13 cellular contexts compared by ENCODE assay signal in genomic region chr2:158676696-158677095, GRCh38.
A peak's percentile ranks its signal among the peaks of the same experiment; 100 is the strongest.
DNase-seq lines count a peak whose midpoint lies in the region; ATAC-seq and TF ChIP-seq lines count a peak whose summit lies in the region.
"Had no signal": no experiment of that assay in that cellular context is flagged by ENCODE, and none has a peak within 500 bp of the region (broad histone marks: within the 10 kb centered on the region; RNA-seq: fewer than 3 reads in every experiment).

No MANE protein-coding gene starts in this region.

- H3K36me3 ChIP-seq in esophagus muscularis mucosa = peaks cover 55 to 92% (median 74%) of the 10 kb centered on the region in 4 donors
- H3K36me3 ChIP-seq in right atrium auricular region = peaks cover 41% of the 10 kb centered on the region
- H3K36me3 ChIP-seq in thyroid gland = peaks cover 21 to 24% of the 10 kb centered on the region in 2 donors

- H3K4me3 ChIP-seq in esophagus muscularis mucosa (no peak overlapping the region), right atrium auricular region (no peak overlapping the region), thyroid gland (replicated peaks in 1 of 3) (no peak overlapping the region)
- H3K4me3 ChIP-seq: MG63, Peyer's patch had no signal

- H3K9me3 ChIP-seq in esophagus muscularis mucosa (no peaks in the 10 kb centered on the region), right atrium auricular region (no peaks in the 10 kb centered on the region), thyroid gland (no peaks in the 10 kb centered on the region)
- H3K9me3 ChIP-seq: MG63, Peyer's patch had no signal

- no peak for TF ChIP-seq POLR2A in esophagus muscularis mucosa (IDR thresholded peaks at IDR 0.05; ENCODE audit: low read depth)
- TF ChIP-seq POLR2A in thyroid gland (IDR thresholded peaks at IDR 0.05) = no peak

- peaks cover 52% of the 10 kb centered on the region for H3K36me3 Mint-ChIP-seq in WTC11

- TF ChIP-seq CTCF in WTC11 (IDR thresholded peaks at IDR 0.05) = no peak
- no peak for TF ChIP-seq CTCF in esophagus muscularis mucosa (IDR thresholded peaks at IDR 0.05)
- no peak for TF ChIP-seq CTCF in right atrium auricular region (IDR thresholded peaks at IDR 0.05)
- no peak for TF ChIP-seq CTCF in thyroid gland (IDR thresholded peaks at IDR 0.05)

- H3K4me1 Mint-ChIP-seq in WTC11 = peaks cover 23% of the 10 kb centered on the region
- H3K4me1 Mint-ChIP-seq: CD8-positive, alpha-beta memory T cell had no signal

- no peaks in the 10 kb centered on the region for H3K9me3 Mint-ChIP-seq in WTC11
- H3K9me3 Mint-ChIP-seq: CD8-positive, alpha-beta memory T cell had no signal

- no peak for DNase-seq in WTC11 (ENCODE audit: low spot score)
- peak; percentile 88 for DNase-seq in esophagus muscularis mucosa (ENCODE audit: extremely low spot score)
- no peak for DNase-seq in right atrium auricular region (ENCODE audit: low spot score)
- peak; percentile 51 to 55 for DNase-seq in thyroid gland
- DNase-seq in NCI-H1436 (lab: John Stamatoyannopoulos, UW) = no peak
- no peak for DNase-seq in stimulated activated CD4-positive, alpha-beta T cell treated with anti-CD3 and anti-CD28 coated beads, Interleukin-4, amount 100 ng/mL, for 24 hours
- DNase-seq in SK-N-DZ (ENCODE audit: low spot score) = no peak
- DNase-seq: CD8-positive, alpha-beta memory T cell; MG63; NCI-H1092 treated with DMSO at 0.1 percent for 48 hours; NCI-H187; Peyer's patch; SHP77 treated with DMSO at 0.1 percent for 48 hours had no signal

- no peak for TF ChIP-seq EP300 in esophagus muscularis mucosa (IDR thresholded peaks at IDR 0.05)

- H3K27me3 ChIP-seq in esophagus muscularis mucosa (no peaks in the 10 kb centered on the region), right atrium auricular region (no peaks in the 10 kb centered on the region), thyroid gland (no peaks in the 10 kb centered on the region)
- H3K27me3 ChIP-seq: MG63, Peyer's patch had no signal

- ATAC-seq in WTC11 = no peak

- intact Hi-C loops in esophagus muscularis mucosa (cut with DNase I) (no loop called here), thyroid gland (cut with DNase I) (no loop called here)

- no peaks in the 10 kb centered on the region for H3K27me3 Mint-ChIP-seq in WTC11 (ENCODE audit: low read depth)
- H3K27me3 Mint-ChIP-seq: CD8-positive, alpha-beta memory T cell had no signal

- H3K27ac ChIP-seq in esophagus muscularis mucosa (replicated peaks in 1 of 4) (no peak overlapping the region), right atrium auricular region (peak overlapping the region; percentile 2 to 10), thyroid gland (peak overlapping the region in 1 of 3 donors; percentile 0)
- H3K27ac ChIP-seq: Peyer's patch had no signal

- no peak overlapping the region for H3K4me3 Mint-ChIP-seq in WTC11
- H3K4me3 Mint-ChIP-seq: CD8-positive, alpha-beta memory T cell had no signal

- 89% methylated on average over 7 of the region's 7 CpGs for WGBS in esophagus muscularis mucosa
- 80 to 82% methylated on average over 7 of the region's 7 CpGs for WGBS in thyroid gland, 2 donors

- H3K4me1 ChIP-seq in esophagus muscularis mucosa (peaks cover 0 to 5% (median 0%) of the 10 kb centered on the region in 4 donors), right atrium auricular region (peaks cover 0 to 21% of the 10 kb centered on the region in 2 donors), thyroid gland (peaks cover 3 to 4% of the 10 kb centered on the region in 2 donors)
- H3K4me1 ChIP-seq: Peyer's patch had no signal

- peak overlapping the region; percentile 71 for H3K27ac Mint-ChIP-seq in WTC11
- H3K27ac Mint-ChIP-seq: CD8-positive, alpha-beta memory T cell had no signal

- POLR2A ChIA-PET in WTC11 (lab: Charles Lee) = no interaction called here

- CTCF ChIA-PET in WTC11 (lab: Charles Lee) = interaction anchor here (1.0 to 1.9 kb wide), 3 partner anchors 69 to 78 kb away, joined by 4 to 11 read pairs (median 5); no protein-coding TSS in a partner anchor

TF ChIP-seq in WTC11, 78 proteins besides CTCF, POLR2A, EP300 and RAD21 (continues in another document):
- TF ChIP-seq MAX (CRISPR knock-in tag; IDR thresholded peaks at IDR 0.05) (no peak), E2F5 (CRISPR knock-in tag; IDR thresholded peaks at IDR 0.05) (no peak), ARID4B (CRISPR knock-in tag; IDR thresholded peaks at IDR 0.05; ENCODE audit: borderline replicate concordance) (no peak), PRRX2 (CRISPR knock-in tag; IDR thresholded peaks at IDR 0.05) (no peak), NFATC4 (CRISPR knock-in tag; IDR thresholded peaks at IDR 0.05) (no peak), ZNF532 (CRISPR knock-in tag; IDR thresholded peaks at IDR 0.05; ENCODE audit: borderline replicate concordance) (no peak), HMGA2 (CRISPR knock-in tag; IDR thresholded peaks at IDR 0.05) (no peak)

Comparison
In these comparisons a context has a peak if more than half of its experiments do, and no peak if none do; other contexts are left out.
1. DNase-seq: peak in esophagus muscularis mucosa (single experiment) and thyroid gland (2 of 2); none in WTC11 (single experiment), right atrium auricular region (single experiment), NCI-H1436 (single experiment), stimulated activated CD4-positive, alpha-beta T cell treated with anti-CD3 and anti-CD28 coated beads, Interleukin-4, amount 100 ng/mL, for 24 hours (single experiment) and SK-N-DZ (single experiment).
2. H3K27ac ChIP-seq: peak in right atrium auricular region (2 of 2); none in esophagus muscularis mucosa (0 of 4).